ENCODE assay signal across 23 cellular contexts in the genomic region with DNA sequence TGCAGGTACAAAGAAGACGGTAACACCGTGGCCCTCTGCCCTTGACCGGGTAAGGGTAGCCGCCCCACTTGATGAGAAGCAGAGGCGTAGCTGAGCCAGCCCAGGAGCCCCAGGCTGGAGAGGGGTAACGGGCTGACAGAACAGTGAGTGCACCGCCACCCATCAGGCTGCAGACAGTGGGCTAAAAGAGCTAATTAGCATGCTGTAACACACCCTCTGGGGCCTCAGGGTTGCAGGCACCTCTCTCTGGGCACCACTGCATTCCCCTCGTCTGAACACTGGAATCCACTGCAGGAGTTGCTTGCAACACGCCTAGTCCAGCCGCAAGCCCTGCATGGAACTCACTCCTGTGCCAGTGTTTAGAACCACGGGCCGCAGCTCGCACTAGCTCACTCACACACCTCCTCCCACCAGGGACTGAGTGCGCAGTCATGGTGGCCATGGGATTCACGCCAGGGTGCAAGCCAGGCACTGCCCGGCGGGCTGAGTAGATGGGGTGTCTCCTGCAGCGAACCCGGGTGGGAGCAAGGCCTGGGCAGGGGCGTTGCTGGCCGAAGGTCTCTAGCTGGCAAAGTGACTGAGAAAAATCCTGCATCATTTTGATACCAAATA. TPM values are rescaled to one million over a fixed set of nuclear protein-coding genes. Genes with fewer than 3 reads are reported as not detected.
DNase-seq lines count a peak whose midpoint lies in the region; ATAC-seq, FAIRE-seq and TF ChIP-seq lines count a peak whose summit lies in the region.
"Had no signal": no experiment of that assay in that cellular context is flagged by ENCODE, and none has a peak within 500 bp of the region (broad histone marks: within the 10 kb centered on the region; RNA-seq: fewer than 3 reads in every experiment).

No MANE protein-coding gene starts in this region.

- no peaks in the 10 kb centered on the region for H3K36me3 ChIP-seq in heart left ventricle
- H3K36me3 ChIP-seq in kidney (ENCODE audit: control insufficient read depth in 1 of 2, insufficient read depth in 2 of 2, low read length in 2 of 2), result no peaks in the 10 kb centered on the region
- no peaks in the 10 kb centered on the region for H3K36me3 ChIP-seq in upper lobe of right lung
- H3K36me3 ChIP-seq: BLaER1 had no signal

- no peak overlapping the region for H3K27ac Mint-ChIP-seq in activated naive CD4-positive, alpha-beta T cell treated with anti-CD3 and anti-CD28 coated beads for 36 hours
- H3K27ac Mint-ChIP-seq: CD14-positive monocyte; CD4-positive, alpha-beta memory T cell; GM23338; IgD-negative memory B cell had no signal

- no peaks in the 10 kb centered on the region for H3K36me3 Mint-ChIP-seq in activated naive CD4-positive, alpha-beta T cell treated with anti-CD3 and anti-CD28 coated beads for 36 hours (ENCODE audit: low read depth)
- H3K36me3 Mint-ChIP-seq: CD14-positive monocyte; CD4-positive, alpha-beta memory T cell; IgD-negative memory B cell had no signal

- ATAC-seq in Right ventricle myocardium inferior (no peak), heart left ventricle (no peak), sciatic nerve (peak; percentile 39), upper lobe of right lung (peak; percentile 24), HG02642 (IDR thresholded peaks at IDR 0.05; ENCODE audit: poor library complexity, unreplicated experiment) (no peak)
- ATAC-seq: GM23338 had no signal

- TF ChIP-seq CTCF in heart left ventricle (IDR thresholded peaks at IDR 0.05) (no peak), kidney (IDR thresholded peaks at IDR 0.05; ENCODE audit: borderline replicate concordance, extremely low read depth, insufficient read depth) (no peak), upper lobe of right lung (IDR thresholded peaks at IDR 0.05) (no peak)

- CTCF ChIA-PET in activated naive CD4-positive, alpha-beta T cell treated with anti-CD3 and anti-CD28 coated beads for 36 hours (lab: Charles Lee), result no interaction called here

- H3K4me3 Mint-ChIP-seq in activated naive CD4-positive, alpha-beta T cell treated with anti-CD3 and anti-CD28 coated beads for 36 hours, result no peak overlapping the region
- H3K4me3 Mint-ChIP-seq: CD14-positive monocyte; CD4-positive, alpha-beta memory T cell; GM23338 had no signal

- no peaks in the 10 kb centered on the region for H3K27me3 Mint-ChIP-seq in activated naive CD4-positive, alpha-beta T cell treated with anti-CD3 and anti-CD28 coated beads for 36 hours (ENCODE audit: low read depth)
- H3K27me3 Mint-ChIP-seq: CD4-positive, alpha-beta memory T cell; IgD-negative memory B cell had no signal

- peaks cover 15% of the 10 kb centered on the region for H3K9me3 Mint-ChIP-seq in activated naive CD4-positive, alpha-beta T cell treated with anti-CD3 and anti-CD28 coated beads for 36 hours

- H3K27me3 ChIP-seq in heart left ventricle (no peaks in the 10 kb centered on the region), upper lobe of right lung (no peaks in the 10 kb centered on the region)
- H3K27me3 ChIP-seq: BLaER1 had no signal

- no peak overlapping the region for H3K9ac ChIP-seq in kidney (ENCODE audit: low read length in 2 of 2)
- H3K9ac ChIP-seq: BLaER1 had no signal

- 95 to 97% (median 95%) methylated on average over 18 to 21 of the region's 21 CpGs for WGBS in heart left ventricle, 4 donors

- H3K9me3 ChIP-seq in heart left ventricle, result peaks cover 0 to 25% (median 6%) of the 10 kb centered on the region in 12 donors
- no peaks in the 10 kb centered on the region for H3K9me3 ChIP-seq in kidney (ENCODE audit: control insufficient read depth in 1 of 2, low read length in 2 of 2)
- no peaks in the 10 kb centered on the region for H3K9me3 ChIP-seq in upper lobe of right lung
- H3K9me3 ChIP-seq: BLaER1 had no signal

- TF ChIP-seq POLR2A in heart left ventricle (IDR thresholded peaks at IDR 0.05) (no peak), erythroblast (IDR thresholded peaks at IDR 0.05; ENCODE audit: low read length) (no peak)

- H3K4me1 ChIP-seq in heart left ventricle, result no peaks in the 10 kb centered on the region
- no peaks in the 10 kb centered on the region for H3K4me1 ChIP-seq in kidney (ENCODE audit: control insufficient read depth in 1 of 2, insufficient read depth in 1 of 2, low read depth in 1 of 2, low read length in 2 of 2)
- no peaks in the 10 kb centered on the region for H3K4me1 ChIP-seq in upper lobe of right lung

- DNase-seq in Right ventricle myocardium inferior (ENCODE audit: missing footprints) (peak; percentile 62), heart left ventricle (no peak), kidney (peak; percentile 46), sciatic nerve (ENCODE audit: low spot score) (no peak), upper lobe of right lung (no peak), erythroblast (lab: John Stamatoyannopoulos, UW) (no peak)
- DNase-seq in activated naive CD4-positive, alpha-beta T cell treated with anti-CD3 and anti-CD28 coated beads for 36 hours, result no peak
- DNase-seq: 8988T, Calu3, DMS79, GDM1, HCEC 1CT had no signal

- H3K4me3 ChIP-seq in heart left ventricle, result no peak overlapping the region
- no peak overlapping the region for H3K4me3 ChIP-seq in kidney (ENCODE audit: low read length in 2 of 2)
- no peak overlapping the region for H3K4me3 ChIP-seq in upper lobe of right lung
- H3K4me3 ChIP-seq: BLaER1, GM23338 had no signal

- intact Hi-C loops in Right ventricle myocardium inferior (cut with DNase I), result no loop called here
- intact Hi-C loops in heart left ventricle (cut with DNase I), result no loop called here
- intact Hi-C loops in kidney (cut with DNase I), result no loop called here
- intact Hi-C loops in sciatic nerve (cut with DNase I), result no loop called here
- intact Hi-C loops in upper lobe of right lung (cut with DNase I), result no loop called here
- intact Hi-C loops in activated naive CD4-positive, alpha-beta T cell treated with anti-CD3 and anti-CD28 coated beads for 36 hours (cut with micrococcal nuclease), result no loop called here

- H3K27ac ChIP-seq in heart left ventricle (no peak overlapping the region), kidney (ENCODE audit: low read depth in 2 of 2, low read length in 2 of 2) (no peak overlapping the region), upper lobe of right lung (no peak overlapping the region)
- H3K27ac ChIP-seq: BLaER1 had no signal

- no peak for FAIRE-seq in kidney (lab: Jason Lieb, UNC)
- FAIRE-seq: GM12892, GM18507, H54, HTR-8/SVneo had no signal

- H3K4me1 Mint-ChIP-seq in activated naive CD4-positive, alpha-beta T cell treated with anti-CD3 and anti-CD28 coated beads for 36 hours (ENCODE audit: low read depth), result no peaks in the 10 kb centered on the region
- H3K4me1 Mint-ChIP-seq: CD14-positive monocyte; CD4-positive, alpha-beta memory T cell; GM23338; IgD-negative memory B cell had no signal

RNA-seq across cellular contexts. Expression of gene AGMO, which starts 36.1 kb away (rescaled TPM):
- total RNA-seq in Right ventricle myocardium inferior (0.16 TPM), heart left ventricle (under 1 TPM in 8 of 9 donors, not detected in 1; 0.21 to 0.66 (median 0.40) TPM), kidney (1.4 TPM), sciatic nerve (6.9 TPM), upper lobe of right lung (0.20 TPM)
- polyA plus RNA-seq in heart left ventricle (under 1 TPM; 0.12 to 0.72 TPM), kidney (ENCODE audit: insufficient read depth, low read depth, low replicate concordance) (4.5 TPM)
- total RNA-seq in activated naive CD4-positive, alpha-beta T cell treated with anti-CD3 and anti-CD28 coated beads for 36 hours, result not detected
- total RNA-seq: A673; CD4-positive, alpha-beta memory T cell had no signal
- polyA plus RNA-seq: CD14-positive monocyte; CD4-positive, alpha-beta memory T cell; IgD-negative memory B cell had no signal

Comparison
In these comparisons a context has a peak if more than half of its experiments do, and no peak if none do; other contexts are left out.
1. DNase-seq: peak in Right ventricle myocardium inferior (single experiment) and kidney (single experiment); none in heart left ventricle (0 of 5), sciatic nerve (single experiment), upper lobe of right lung (single experiment), activated naive CD4-positive, alpha-beta T cell treated with anti-CD3 and anti-CD28 coated beads for 36 hours (single experiment) and erythroblast (0 of 2).
2. ATAC-seq: peak in sciatic nerve (single experiment) and upper lobe of right lung (single experiment); none in Right ventricle myocardium inferior (single experiment), heart left ventricle (0 of 4) and HG02642 (single experiment).